Comparison of ENCODE assay signal across 1 cellular context in the genomic region with DNA sequence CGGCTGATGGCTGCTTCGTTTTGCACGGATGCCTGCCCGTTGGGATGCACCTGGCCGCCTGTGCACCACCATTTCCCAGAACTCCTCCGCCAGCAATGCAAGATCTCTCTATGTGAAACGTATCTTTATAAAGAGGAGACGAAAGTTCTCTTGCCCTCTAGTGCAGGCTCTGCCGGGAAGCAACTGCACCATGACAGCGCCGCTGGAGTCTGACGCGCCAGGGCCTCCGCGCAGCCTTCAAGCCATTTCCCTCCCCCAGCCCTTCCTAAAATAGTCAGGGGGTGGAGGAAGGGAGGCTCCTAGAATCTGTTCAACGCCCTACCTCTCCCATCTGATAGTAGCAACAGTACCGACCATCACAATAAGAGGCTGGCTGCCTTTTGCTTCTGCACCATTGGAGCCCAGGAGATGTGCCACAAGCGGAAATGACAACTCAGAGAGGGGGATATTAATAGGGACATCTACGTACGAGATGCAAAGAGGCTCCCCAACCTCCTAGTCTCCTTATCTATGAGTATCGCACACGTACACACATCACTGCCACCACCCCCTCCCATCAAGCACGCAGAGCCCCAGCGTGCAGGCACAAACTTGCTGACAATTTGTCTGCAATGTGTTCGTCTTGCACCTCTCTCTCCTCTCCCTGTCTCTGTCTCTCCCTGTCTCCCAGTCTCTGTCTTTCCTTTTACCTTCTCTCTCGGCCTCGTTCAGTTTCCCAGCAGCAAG.
A peak's percentile ranks its signal among the peaks of the same experiment; 100 is the strongest.
TF ChIP-seq lines count a peak whose summit lies in the region.

No MANE protein-coding gene starts in this region.

TF ChIP-seq in HEK293, 187 proteins besides CTCF, POLR2A, EP300 and RAD21 (continued from another document and continues in another):
- TF ChIP-seq, protein P1, sequence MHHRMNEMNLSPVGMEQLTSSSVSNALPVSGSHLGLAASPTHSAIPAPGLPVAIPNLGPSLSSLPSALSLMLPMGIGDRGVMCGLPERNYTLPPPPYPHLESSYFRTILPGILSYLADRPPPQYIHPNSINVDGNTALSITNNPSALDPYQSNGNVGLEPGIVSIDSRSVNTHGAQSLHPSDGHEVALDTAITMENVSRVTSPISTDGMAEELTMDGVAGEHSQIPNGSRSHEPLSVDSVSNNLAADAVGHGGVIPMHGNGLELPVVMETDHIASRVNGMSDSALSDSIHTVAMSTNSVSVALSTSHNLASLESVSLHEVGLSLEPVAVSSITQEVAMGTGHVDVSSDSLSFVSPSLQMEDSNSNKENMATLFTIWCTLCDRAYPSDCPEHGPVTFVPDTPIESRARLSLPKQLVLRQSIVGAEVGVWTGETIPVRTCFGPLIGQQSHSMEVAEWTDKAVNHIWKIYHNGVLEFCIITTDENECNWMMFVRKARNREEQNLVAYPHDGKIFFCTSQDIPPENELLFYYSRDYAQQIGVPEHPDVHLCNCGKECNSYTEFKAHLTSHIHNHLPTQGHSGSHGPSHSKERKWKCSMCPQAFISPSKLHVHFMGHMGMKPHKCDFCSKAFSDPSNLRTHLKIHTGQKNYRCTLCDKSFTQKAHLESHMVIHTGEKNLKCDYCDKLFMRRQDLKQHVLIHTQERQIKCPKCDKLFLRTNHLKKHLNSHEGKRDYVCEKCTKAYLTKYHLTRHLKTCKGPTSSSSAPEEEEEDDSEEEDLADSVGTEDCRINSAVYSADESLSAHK (tag by site-specific recombination; IDR thresholded peaks at IDR 0.05) = no peak
- TF ChIP-seq ZNF157 (tag by site-specific recombination; IDR thresholded peaks at IDR 0.05) (no peak), YY1 (tag by site-specific recombination; IDR thresholded peaks at IDR 0.05) (no peak), ZNF2 (tag by site-specific recombination; IDR thresholded peaks at IDR 0.05) (0 out of 2 replicates have a peak, but pooled peaks have one; percentile 29), OVOL3 (tag by site-specific recombination; IDR thresholded peaks at IDR 0.05) (no peak), ZNF239 (tag by site-specific recombination; IDR thresholded peaks at IDR 0.05) (no peak), KLF7 (tag by site-specific recombination; IDR thresholded peaks at IDR 0.05; ENCODE audit: borderline replicate concordance) (0 out of 2 replicates have a peak, but pooled peaks have one; percentile 6), WT1 (tag by site-specific recombination; IDR thresholded peaks at IDR 0.05) (peak; percentile 56; the same call in 1 of the 2 replicates), SCRT1 (tag by site-specific recombination; IDR thresholded peaks at IDR 0.05; ENCODE audit: borderline replicate concordance) (no peak), PRDM1 (tag by site-specific recombination; IDR thresholded peaks at IDR 0.05) (no peak), KLF8 (tag by site-specific recombination; IDR thresholded peaks at IDR 0.05) (no peak), ZNF521 (tag by site-specific recombination; IDR thresholded peaks at IDR 0.05) (no peak), ZNF624 (tag by site-specific recombination; IDR thresholded peaks at IDR 0.05) (no peak), OSR2 (tag by site-specific recombination; IDR thresholded peaks at IDR 0.05) (peak; percentile 20; the same call in 1 of the 2 replicates), ZNF311 (tag by site-specific recombination; IDR thresholded peaks at IDR 0.05; ENCODE audit: borderline replicate concordance) (no peak), SP7 (tag by site-specific recombination; IDR thresholded peaks at IDR 0.05) (no peak), SP3 (tag by site-specific recombination; IDR thresholded peaks at IDR 0.05) (0 out of 2 replicates have a peak, but pooled peaks have one; percentile 29), ZNF292 (tag by site-specific recombination; IDR thresholded peaks at IDR 0.05; ENCODE audit: borderline replicate concordance, low read depth) (no peak), ZNF548 (tag by site-specific recombination; IDR thresholded peaks at IDR 0.05) (no peak), ZNF777 (tag by site-specific recombination; IDR thresholded peaks at IDR 0.05; ENCODE audit: borderline replicate concordance) (0 out of 2 replicates have a peak, but pooled peaks have one; percentile 57), ZNF221 (tag by site-specific recombination; IDR thresholded peaks at IDR 0.05; ENCODE audit: borderline replicate concordance) (no peak), ZNF600 (tag by site-specific recombination; IDR thresholded peaks at IDR 0.05) (peak; percentile 79; the same call in 1 of the 2 replicates), ZNF76 (tag by site-specific recombination; IDR thresholded peaks at IDR 0.05; ENCODE audit: borderline replicate concordance, low read depth) (peak; percentile 54; the same call in 1 of the 2 replicates), IKZF3 (tag by site-specific recombination; IDR thresholded peaks at IDR 0.05) (no peak), ZNF112 (tag by site-specific recombination; IDR thresholded peaks at IDR 0.05) (no peak), ZBTB21 (tag by site-specific recombination; IDR thresholded peaks at IDR 0.05) (no peak), ZNF24 (tag by site-specific recombination; IDR thresholded peaks at IDR 0.05) (no peak), ZEB2 (tag by site-specific recombination; IDR thresholded peaks at IDR 0.05) (no peak; the same call in 1 of the 2 replicates), ZNF571 (tag by site-specific recombination; IDR thresholded peaks at IDR 0.05) (no peak), ZNF626 (tag by site-specific recombination; IDR thresholded peaks at IDR 0.05) (no peak), ZNF175 (tag by site-specific recombination; IDR thresholded peaks at IDR 0.05) (no peak), ZNF341 (tag by site-specific recombination; IDR thresholded peaks at IDR 0.05; ENCODE audit: low read depth) (peak; percentile 56), ZNF585B (tag by site-specific recombination; IDR thresholded peaks at IDR 0.05) (no peak), EGR2 (tag by site-specific recombination; IDR thresholded peaks at IDR 0.05; ENCODE audit: low read depth) (no peak), ZNF660 (tag by site-specific recombination; IDR thresholded peaks at IDR 0.05) (no peak)
- TF ChIP-seq, protein P2, sequence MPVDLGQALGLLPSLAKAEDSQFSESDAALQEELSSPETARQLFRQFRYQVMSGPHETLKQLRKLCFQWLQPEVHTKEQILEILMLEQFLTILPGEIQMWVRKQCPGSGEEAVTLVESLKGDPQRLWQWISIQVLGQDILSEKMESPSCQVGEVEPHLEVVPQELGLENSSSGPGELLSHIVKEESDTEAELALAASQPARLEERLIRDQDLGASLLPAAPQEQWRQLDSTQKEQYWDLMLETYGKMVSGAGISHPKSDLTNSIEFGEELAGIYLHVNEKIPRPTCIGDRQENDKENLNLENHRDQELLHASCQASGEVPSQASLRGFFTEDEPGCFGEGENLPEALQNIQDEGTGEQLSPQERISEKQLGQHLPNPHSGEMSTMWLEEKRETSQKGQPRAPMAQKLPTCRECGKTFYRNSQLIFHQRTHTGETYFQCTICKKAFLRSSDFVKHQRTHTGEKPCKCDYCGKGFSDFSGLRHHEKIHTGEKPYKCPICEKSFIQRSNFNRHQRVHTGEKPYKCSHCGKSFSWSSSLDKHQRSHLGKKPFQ (tag by site-specific recombination; IDR thresholded peaks at IDR 0.05) = no peak
- TF ChIP-seq, protein P3, sequence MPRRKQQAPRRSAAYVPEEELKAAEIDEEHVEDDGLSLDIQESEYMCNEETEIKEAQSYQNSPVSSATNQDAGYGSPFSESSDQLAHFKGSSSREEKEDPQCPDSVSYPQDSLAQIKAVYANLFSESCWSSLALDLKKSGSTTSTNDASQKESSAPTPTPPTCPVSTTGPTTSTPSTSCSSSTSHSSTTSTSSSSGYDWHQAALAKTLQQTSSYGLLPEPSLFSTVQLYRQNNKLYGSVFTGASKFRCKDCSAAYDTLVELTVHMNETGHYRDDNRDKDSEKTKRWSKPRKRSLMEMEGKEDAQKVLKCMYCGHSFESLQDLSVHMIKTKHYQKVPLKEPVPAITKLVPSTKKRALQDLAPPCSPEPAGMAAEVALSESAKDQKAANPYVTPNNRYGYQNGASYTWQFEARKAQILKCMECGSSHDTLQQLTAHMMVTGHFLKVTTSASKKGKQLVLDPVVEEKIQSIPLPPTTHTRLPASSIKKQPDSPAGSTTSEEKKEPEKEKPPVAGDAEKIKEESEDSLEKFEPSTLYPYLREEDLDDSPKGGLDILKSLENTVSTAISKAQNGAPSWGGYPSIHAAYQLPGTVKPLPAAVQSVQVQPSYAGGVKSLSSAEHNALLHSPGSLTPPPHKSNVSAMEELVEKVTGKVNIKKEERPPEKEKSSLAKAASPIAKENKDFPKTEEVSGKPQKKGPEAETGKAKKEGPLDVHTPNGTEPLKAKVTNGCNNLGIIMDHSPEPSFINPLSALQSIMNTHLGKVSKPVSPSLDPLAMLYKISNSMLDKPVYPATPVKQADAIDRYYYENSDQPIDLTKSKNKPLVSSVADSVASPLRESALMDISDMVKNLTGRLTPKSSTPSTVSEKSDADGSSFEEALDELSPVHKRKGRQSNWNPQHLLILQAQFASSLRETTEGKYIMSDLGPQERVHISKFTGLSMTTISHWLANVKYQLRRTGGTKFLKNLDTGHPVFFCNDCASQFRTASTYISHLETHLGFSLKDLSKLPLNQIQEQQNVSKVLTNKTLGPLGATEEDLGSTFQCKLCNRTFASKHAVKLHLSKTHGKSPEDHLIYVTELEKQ (tag by site-specific recombination; IDR thresholded peaks at IDR 0.05; ENCODE audit: borderline replicate concordance) = no peak
- TF ChIP-seq, protein P4, sequence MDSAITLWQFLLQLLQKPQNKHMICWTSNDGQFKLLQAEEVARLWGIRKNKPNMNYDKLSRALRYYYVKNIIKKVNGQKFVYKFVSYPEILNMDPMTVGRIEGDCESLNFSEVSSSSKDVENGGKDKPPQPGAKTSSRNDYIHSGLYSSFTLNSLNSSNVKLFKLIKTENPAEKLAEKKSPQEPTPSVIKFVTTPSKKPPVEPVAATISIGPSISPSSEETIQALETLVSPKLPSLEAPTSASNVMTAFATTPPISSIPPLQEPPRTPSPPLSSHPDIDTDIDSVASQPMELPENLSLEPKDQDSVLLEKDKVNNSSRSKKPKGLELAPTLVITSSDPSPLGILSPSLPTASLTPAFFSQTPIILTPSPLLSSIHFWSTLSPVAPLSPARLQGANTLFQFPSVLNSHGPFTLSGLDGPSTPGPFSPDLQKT (IDR thresholded peaks at IDR 0.05; ENCODE audit: borderline replicate concordance, low read depth, low read length) = no peak
- TF ChIP-seq, protein P5, sequence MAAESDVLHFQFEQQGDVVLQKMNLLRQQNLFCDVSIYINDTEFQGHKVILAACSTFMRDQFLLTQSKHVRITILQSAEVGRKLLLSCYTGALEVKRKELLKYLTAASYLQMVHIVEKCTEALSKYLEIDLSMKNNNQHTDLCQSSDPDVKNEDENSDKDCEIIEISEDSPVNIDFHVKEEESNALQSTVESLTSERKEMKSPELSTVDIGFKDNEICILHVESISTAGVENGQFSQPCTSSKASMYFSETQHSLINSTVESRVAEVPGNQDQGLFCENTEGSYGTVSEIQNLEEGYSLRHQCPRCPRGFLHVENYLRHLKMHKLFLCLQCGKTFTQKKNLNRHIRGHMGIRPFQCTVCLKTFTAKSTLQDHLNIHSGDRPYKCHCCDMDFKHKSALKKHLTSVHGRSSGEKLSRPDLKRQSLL (tag by site-specific recombination; IDR thresholded peaks at IDR 0.05) = no peak
- TF ChIP-seq, protein P6, sequence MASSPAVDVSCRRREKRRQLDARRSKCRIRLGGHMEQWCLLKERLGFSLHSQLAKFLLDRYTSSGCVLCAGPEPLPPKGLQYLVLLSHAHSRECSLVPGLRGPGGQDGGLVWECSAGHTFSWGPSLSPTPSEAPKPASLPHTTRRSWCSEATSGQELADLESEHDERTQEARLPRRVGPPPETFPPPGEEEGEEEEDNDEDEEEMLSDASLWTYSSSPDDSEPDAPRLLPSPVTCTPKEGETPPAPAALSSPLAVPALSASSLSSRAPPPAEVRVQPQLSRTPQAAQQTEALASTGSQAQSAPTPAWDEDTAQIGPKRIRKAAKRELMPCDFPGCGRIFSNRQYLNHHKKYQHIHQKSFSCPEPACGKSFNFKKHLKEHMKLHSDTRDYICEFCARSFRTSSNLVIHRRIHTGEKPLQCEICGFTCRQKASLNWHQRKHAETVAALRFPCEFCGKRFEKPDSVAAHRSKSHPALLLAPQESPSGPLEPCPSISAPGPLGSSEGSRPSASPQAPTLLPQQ (tag by site-specific recombination; IDR thresholded peaks at IDR 0.05) = peak; percentile 29; the same call in 1 of the 2 replicates
- TF ChIP-seq, protein P7, sequence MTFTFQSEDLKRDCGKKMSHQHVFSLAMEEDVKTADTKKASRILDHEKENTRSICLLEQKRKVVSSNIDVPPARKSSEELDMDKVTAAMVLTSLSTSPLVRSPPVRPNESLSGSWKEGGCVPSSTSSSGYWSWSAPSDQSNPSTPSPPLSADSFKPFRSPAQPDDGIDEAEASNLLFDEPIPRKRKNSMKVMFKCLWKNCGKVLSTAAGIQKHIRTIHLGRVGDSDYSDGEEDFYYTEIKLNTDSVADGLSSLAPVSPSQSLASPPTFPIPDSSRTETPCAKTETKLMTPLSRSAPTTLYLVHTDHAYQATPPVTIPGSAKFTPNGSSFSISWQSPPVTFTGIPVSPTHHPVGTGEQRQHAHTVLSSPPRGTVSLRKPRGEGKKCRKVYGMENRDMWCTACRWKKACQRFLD (tag by site-specific recombination; IDR thresholded peaks at IDR 0.05) = no peak
- TF ChIP-seq, protein P8, sequence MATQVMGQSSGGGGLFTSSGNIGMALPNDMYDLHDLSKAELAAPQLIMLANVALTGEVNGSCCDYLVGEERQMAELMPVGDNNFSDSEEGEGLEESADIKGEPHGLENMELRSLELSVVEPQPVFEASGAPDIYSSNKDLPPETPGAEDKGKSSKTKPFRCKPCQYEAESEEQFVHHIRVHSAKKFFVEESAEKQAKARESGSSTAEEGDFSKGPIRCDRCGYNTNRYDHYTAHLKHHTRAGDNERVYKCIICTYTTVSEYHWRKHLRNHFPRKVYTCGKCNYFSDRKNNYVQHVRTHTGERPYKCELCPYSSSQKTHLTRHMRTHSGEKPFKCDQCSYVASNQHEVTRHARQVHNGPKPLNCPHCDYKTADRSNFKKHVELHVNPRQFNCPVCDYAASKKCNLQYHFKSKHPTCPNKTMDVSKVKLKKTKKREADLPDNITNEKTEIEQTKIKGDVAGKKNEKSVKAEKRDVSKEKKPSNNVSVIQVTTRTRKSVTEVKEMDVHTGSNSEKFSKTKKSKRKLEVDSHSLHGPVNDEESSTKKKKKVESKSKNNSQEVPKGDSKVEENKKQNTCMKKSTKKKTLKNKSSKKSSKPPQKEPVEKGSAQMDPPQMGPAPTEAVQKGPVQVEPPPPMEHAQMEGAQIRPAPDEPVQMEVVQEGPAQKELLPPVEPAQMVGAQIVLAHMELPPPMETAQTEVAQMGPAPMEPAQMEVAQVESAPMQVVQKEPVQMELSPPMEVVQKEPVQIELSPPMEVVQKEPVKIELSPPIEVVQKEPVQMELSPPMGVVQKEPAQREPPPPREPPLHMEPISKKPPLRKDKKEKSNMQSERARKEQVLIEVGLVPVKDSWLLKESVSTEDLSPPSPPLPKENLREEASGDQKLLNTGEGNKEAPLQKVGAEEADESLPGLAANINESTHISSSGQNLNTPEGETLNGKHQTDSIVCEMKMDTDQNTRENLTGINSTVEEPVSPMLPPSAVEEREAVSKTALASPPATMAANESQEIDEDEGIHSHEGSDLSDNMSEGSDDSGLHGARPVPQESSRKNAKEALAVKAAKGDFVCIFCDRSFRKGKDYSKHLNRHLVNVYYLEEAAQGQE (tag by site-specific recombination; IDR thresholded peaks at IDR 0.05) = 0 out of 2 replicates have a peak, but pooled peaks have one; percentile 23
- TF ChIP-seq, protein P9, sequence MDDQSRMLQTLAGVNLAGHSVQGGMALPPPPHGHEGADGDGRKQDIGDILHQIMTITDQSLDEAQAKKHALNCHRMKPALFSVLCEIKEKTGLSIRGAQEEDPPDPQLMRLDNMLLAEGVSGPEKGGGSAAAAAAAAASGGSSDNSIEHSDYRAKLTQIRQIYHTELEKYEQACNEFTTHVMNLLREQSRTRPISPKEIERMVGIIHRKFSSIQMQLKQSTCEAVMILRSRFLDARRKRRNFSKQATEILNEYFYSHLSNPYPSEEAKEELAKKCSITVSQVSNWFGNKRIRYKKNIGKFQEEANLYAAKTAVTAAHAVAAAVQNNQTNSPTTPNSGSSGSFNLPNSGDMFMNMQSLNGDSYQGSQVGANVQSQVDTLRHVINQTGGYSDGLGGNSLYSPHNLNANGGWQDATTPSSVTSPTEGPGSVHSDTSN (CRISPR knock-in tag; IDR thresholded peaks at IDR 0.05) = no peak
